14 cellular contexts compared by ENCODE assay signal in the genomic region with DNA sequence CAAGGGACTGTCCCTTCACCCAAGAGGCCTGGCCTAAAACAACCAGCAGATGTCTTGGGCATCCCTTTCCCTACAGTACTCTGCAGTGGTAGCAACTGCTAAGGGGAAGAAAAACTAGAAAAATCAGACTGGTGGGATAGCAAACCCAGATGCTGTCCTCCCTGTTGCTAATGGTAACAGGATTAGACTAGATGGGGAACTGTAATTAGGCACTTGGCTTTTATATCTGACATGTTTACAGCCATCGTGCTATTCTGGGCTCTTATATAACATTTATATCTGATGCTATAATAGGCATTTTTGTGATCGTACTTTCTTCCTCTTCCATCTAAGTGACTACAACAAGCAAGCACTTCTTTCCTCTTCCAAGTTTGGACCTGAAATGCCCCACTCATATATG.
"Had no signal": no experiment of that assay in that cellular context is flagged by ENCODE, and none has a peak within 500 bp of the region (broad histone marks: within the 10 kb centered on the region; RNA-seq: fewer than 3 reads in every experiment).

No MANE protein-coding gene starts in this region.

- DNase-seq: activated CD4-positive, alpha-beta T cell treated with anti-CD3 and anti-CD28 coated beads for 1 hour; activated CD4-positive, alpha-beta T cell treated with anti-CD3 and anti-CD28 coated beads, Interleukin-2, amount 50 U/mL, for 48 hours; activated CD8-positive, alpha-beta memory T cell treated with anti-CD3 and anti-CD28 coated beads, Interleukin-2, amount 10 ng/mL, durations not matched to agents 7 days and 5 days; activated effector memory CD4-positive, alpha-beta T cell treated with anti-CD3 and anti-CD28 coated beads, Interleukin-2, amount 50 U/mL, for 16 hours; activated T-cell treated with anti-CD3 and anti-CD28 coated beads, Interleukin-2, amount 50 U/mL, for 24 hours; amniotic stem cell; cerebellar nuclear complex; kidney glomerular epithelial cell; retina; stimulated activated CD4-positive, alpha-beta T cell treated with anti-CD3 and anti-CD28 coated beads, Interleukin-15, amount 100 ng/mL, for 24 hours; thyroid gland had no signal

- H3K4me3 Mint-ChIP-seq: activated CD8-positive, alpha-beta memory T cell treated with anti-CD3 and anti-CD28 coated beads, Interleukin-2, amount 10 ng/mL, durations not matched to agents 7 days and 5 days; activated T-cell treated with anti-CD3 and anti-CD28 coated beads, Interleukin-2, amount 50 U/mL, for 24 hours; dendritic cell treated with granulocyte-macrophage colony-stimulating factor and Interleukin-4, amounts not matched to agents 40 ng/mL and 50 ng/mL, for 4 days had no signal

- H3K27ac Mint-ChIP-seq: activated CD8-positive, alpha-beta memory T cell treated with anti-CD3 and anti-CD28 coated beads, Interleukin-2, amount 10 ng/mL, durations not matched to agents 7 days and 5 days; activated naive CD4-positive, alpha-beta T cell treated with anti-CD3 and anti-CD28 coated beads, Interleukin-2, amount 50 U/mL, for 72 hours; activated T-cell treated with anti-CD3 and anti-CD28 coated beads, Interleukin-2, amount 50 U/mL, for 24 hours; dendritic cell treated with granulocyte-macrophage colony-stimulating factor and Interleukin-4, amounts not matched to agents 40 ng/mL and 50 ng/mL, for 4 days had no signal

- ATAC-seq: activated CD8-positive, alpha-beta memory T cell treated with anti-CD3 and anti-CD28 coated beads, Interleukin-2, amount 10 ng/mL, durations not matched to agents 7 days and 5 days; activated naive CD4-positive, alpha-beta T cell treated with anti-CD3 and anti-CD28 coated beads, Interleukin-2, amount 50 U/mL, for 72 hours had no signal

- H3K27me3 Mint-ChIP-seq: activated CD8-positive, alpha-beta memory T cell treated with anti-CD3 and anti-CD28 coated beads, Interleukin-2, amount 10 ng/mL, durations not matched to agents 7 days and 5 days; activated T-cell treated with anti-CD3 and anti-CD28 coated beads, Interleukin-2, amount 50 U/mL, for 24 hours; brain; dendritic cell treated with granulocyte-macrophage colony-stimulating factor and Interleukin-4, amounts not matched to agents 40 ng/mL and 50 ng/mL, for 4 days had no signal

- H3K4me1 Mint-ChIP-seq: activated CD8-positive, alpha-beta memory T cell treated with anti-CD3 and anti-CD28 coated beads, Interleukin-2, amount 10 ng/mL, durations not matched to agents 7 days and 5 days had no signal

- H3K36me3 Mint-ChIP-seq: activated CD8-positive, alpha-beta memory T cell treated with anti-CD3 and anti-CD28 coated beads, Interleukin-2, amount 10 ng/mL, durations not matched to agents 7 days and 5 days; activated naive CD4-positive, alpha-beta T cell treated with anti-CD3 and anti-CD28 coated beads, Interleukin-2, amount 50 U/mL, for 72 hours; brain had no signal

- H3K9me3 Mint-ChIP-seq: brain; dendritic cell treated with granulocyte-macrophage colony-stimulating factor and Interleukin-4, amounts not matched to agents 40 ng/mL and 50 ng/mL, for 4 days had no signal
